In genomic region chr6:100913400-100914276, GRCh38 we compare ENCODE assay signal across 1 cellular context.
TF ChIP-seq lines count a peak whose summit lies in the region.

No MANE protein-coding gene starts in this region.

TF ChIP-seq in HepG2, 621 proteins besides CTCF, POLR2A, EP300 and RAD21 (continued from another document):
- TF ChIP-seq, protein P1, sequence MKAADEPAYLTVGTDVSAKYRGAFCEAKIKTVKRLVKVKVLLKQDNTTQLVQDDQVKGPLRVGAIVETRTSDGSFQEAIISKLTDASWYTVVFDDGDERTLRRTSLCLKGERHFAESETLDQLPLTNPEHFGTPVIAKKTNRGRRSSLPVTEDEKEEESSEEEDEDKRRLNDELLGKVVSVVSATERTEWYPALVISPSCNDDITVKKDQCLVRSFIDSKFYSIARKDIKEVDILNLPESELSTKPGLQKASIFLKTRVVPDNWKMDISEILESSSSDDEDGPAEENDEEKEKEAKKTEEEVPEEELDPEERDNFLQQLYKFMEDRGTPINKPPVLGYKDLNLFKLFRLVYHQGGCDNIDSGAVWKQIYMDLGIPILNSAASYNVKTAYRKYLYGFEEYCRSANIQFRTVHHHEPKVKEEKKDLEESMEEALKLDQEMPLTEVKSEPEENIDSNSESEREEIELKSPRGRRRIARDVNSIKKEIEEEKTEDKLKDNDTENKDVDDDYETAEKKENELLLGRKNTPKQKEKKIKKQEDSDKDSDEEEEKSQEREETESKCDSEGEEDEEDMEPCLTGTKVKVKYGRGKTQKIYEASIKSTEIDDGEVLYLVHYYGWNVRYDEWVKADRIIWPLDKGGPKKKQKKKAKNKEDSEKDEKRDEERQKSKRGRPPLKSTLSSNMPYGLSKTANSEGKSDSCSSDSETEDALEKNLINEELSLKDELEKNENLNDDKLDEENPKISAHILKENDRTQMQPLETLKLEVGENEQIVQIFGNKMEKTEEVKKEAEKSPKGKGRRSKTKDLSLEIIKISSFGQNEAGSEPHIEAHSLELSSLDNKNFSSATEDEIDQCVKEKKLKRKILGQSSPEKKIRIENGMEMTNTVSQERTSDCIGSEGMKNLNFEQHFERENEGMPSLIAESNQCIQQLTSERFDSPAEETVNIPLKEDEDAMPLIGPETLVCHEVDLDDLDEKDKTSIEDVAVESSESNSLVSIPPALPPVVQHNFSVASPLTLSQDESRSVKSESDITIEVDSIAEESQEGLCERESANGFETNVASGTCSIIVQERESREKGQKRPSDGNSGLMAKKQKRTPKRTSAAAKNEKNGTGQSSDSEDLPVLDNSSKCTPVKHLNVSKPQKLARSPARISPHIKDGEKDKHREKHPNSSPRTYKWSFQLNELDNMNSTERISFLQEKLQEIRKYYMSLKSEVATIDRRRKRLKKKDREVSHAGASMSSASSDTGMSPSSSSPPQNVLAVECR (CRISPR knock-in tag; IDR thresholded peaks at IDR 0.05; ENCODE audit: borderline replicate concordance) = peak; percentile 34; the same call in 1 of the 2 replicates
- 0 out of 2 replicates have a peak, but pooled peaks have one; percentile 23 for TF ChIP-seq HOMEZ (CRISPR knock-in tag; IDR thresholded peaks at IDR 0.05; ENCODE audit: low read depth)
- no peak for TF ChIP-seq NONO (IDR thresholded peaks at IDR 0.05)
- 0 out of 2 replicates have a peak, but pooled peaks have one; percentile 25 for TF ChIP-seq NONO (CRISPR knock-in tag; conservative IDR thresholded peaks at IDR 0.05)
- peak; percentile 29 for TF ChIP-seq YY1 (IDR thresholded peaks at IDR 0.05; ENCODE audit: insufficient read depth, insufficient replicate concordance, low read depth, low read length)
- 0 out of 2 replicates have a peak, but pooled peaks have one; percentile 52 for TF ChIP-seq ZSCAN21 (CRISPR knock-in tag; IDR thresholded peaks at IDR 0.05; ENCODE audit: borderline replicate concordance)
- no peak for TF ChIP-seq ZNF614 (CRISPR knock-in tag; IDR thresholded peaks at IDR 0.05; ENCODE audit: borderline replicate concordance)
- no peak for TF ChIP-seq YEATS2 (CRISPR knock-in tag; IDR thresholded peaks at IDR 0.05; ENCODE audit: borderline replicate concordance)
- peak; percentile 42; the same call in 1 of the 2 replicates for TF ChIP-seq ZFY (CRISPR knock-in tag; IDR thresholded peaks at IDR 0.05)
- TF ChIP-seq, protein P2, sequence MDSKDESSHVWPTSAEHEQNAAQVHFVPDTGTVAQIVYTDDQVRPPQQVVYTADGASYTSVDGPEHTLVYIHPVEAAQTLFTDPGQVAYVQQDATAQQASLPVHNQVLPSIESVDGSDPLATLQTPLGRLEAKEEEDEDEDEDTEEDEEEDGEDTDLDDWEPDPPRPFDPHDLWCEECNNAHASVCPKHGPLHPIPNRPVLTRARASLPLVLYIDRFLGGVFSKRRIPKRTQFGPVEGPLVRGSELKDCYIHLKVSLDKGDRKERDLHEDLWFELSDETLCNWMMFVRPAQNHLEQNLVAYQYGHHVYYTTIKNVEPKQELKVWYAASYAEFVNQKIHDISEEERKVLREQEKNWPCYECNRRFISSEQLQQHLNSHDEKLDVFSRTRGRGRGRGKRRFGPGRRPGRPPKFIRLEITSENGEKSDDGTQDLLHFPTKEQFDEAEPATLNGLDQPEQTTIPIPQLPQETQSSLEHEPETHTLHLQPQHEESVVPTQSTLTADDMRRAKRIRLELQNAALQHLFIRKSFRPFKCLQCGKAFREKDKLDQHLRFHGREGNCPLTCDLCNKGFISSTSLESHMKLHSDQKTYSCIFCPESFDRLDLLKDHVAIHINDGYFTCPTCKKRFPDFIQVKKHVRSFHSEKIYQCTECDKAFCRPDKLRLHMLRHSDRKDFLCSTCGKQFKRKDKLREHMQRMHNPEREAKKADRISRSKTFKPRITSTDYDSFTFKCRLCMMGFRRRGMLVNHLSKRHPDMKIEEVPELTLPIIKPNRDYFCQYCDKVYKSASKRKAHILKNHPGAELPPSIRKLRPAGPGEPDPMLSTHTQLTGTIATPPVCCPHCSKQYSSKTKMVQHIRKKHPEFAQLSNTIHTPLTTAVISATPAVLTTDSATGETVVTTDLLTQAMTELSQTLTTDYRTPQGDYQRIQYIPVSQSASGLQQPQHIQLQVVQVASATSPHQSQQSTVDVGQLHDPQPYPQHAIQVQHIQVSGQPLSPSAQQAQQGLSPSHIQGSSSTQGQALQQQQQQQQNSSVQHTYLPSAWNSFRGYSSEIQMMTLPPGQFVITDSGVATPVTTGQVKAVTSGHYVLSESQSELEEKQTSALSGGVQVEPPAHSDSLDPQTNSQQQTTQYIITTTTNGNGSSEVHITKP (CRISPR knock-in tag; IDR thresholded peaks at IDR 0.05; ENCODE audit: low read depth) = no peak
- no peak for TF ChIP-seq KAT2B (IDR thresholded peaks at IDR 0.05; ENCODE audit: borderline replicate concordance, low read depth, low read length)
- TF ChIP-seq TEAD3 (CRISPR knock-in tag; optimal IDR thresholded peaks at IDR 0.05; ENCODE audit: borderline replicate concordance) = peak; percentile 10
- 0 out of 2 replicates have a peak, but pooled peaks have one; percentile 23 for TF ChIP-seq GABPB1 (CRISPR knock-in tag; IDR thresholded peaks at IDR 0.05)
- TF ChIP-seq CCDC6 (CRISPR knock-in tag; IDR thresholded peaks at IDR 0.05) = 0 out of 2 replicates have a peak, but pooled peaks have one; percentile 33
- peak; percentile 51 for TF ChIP-seq ZFX (CRISPR knock-in tag; IDR thresholded peaks at IDR 0.05; ENCODE audit: low read depth)
